In genomic region chr6:33080127-33081089, GRCh38 we compare ENCODE assay signal across 9 cellular contexts. TPM values are rescaled to one million over a fixed set of nuclear protein-coding genes. Genes with fewer than 3 reads are reported as not detected.
DNase-seq lines count a peak whose midpoint lies in the region; ATAC-seq and TF ChIP-seq lines count a peak whose summit lies in the region.
"Had no signal": no experiment of that assay in that cellular context is flagged by ENCODE, and none has a peak within 500 bp of the region (broad histone marks: within the 10 kb centered on the region; RNA-seq: fewer than 3 reads in every experiment).

No MANE protein-coding gene starts in this region.

- H3K27ac ChIP-seq in mesodermal cell (ENCODE audit: low read depth, low read length, severe bottlenecking) (peak overlapping the region; percentile 58), transverse colon (peak overlapping the region; percentile 79 to 87 (median 83))
- H3K27ac ChIP-seq: epithelial cell of prostate had no signal

- peak overlapping the region; percentile 88 to 97 (median 93) for H3K4me3 Mint-ChIP-seq in IgD-negative memory B cell

- H3K9me3 Mint-ChIP-seq in IgD-negative memory B cell, result peaks cover 0 to 2% (median 0%) of the 10 kb centered on the region in 3 donors

- peak; percentile 77 for DNase-seq in AG20443 (ENCODE audit: low spot score)
- DNase-seq in erythroblast (lab: John Stamatoyannopoulos, UW), result peak; percentile 11 to 34
- DNase-seq in transverse colon, result peak; percentile 55
- no peak for DNase-seq in NCI-H146 treated with DMSO at 0.1 percent for 48 hours (lab: John Stamatoyannopoulos, UW; ENCODE audit: unreplicated experiment)
- DNase-seq in NCI-H128 (lab: John Stamatoyannopoulos, UW; ENCODE audit: unreplicated experiment), result no peak

- H3K4me1 ChIP-seq in mesodermal cell (ENCODE audit: control insufficient read depth, insufficient read depth, low read length, poor library complexity, severe bottlenecking) (no peaks in the 10 kb centered on the region), transverse colon (peaks cover 0 to 19% (median 7%) of the 10 kb centered on the region in 4 donors)

- no peak for ATAC-seq in GM18909 (IDR thresholded peaks at IDR 0.05; ENCODE audit: poor library complexity, unreplicated experiment)

- H3K9me3 ChIP-seq in mesodermal cell (ENCODE audit: control insufficient read depth, low read length), result no peaks in the 10 kb centered on the region
- H3K9me3 ChIP-seq in transverse colon, result no peaks in the 10 kb centered on the region

- WGBS in mesodermal cell (ENCODE audit: insufficient coverage in 2 of 2), 2 experiments, result 9 to 16% methylated on average over 34 to 39 of the region's 49 CpGs
- WGBS in transverse colon (ENCODE audit: low coverage in 1 of 2), 2 donors, result 39 to 56% methylated on average over 2 to 48 of the region's 49 CpGs

- no peak for TF ChIP-seq EP300 in transverse colon (IDR thresholded peaks at IDR 0.05; ENCODE audit: low read depth)

- H3K36me3 ChIP-seq in mesodermal cell (ENCODE audit: control insufficient read depth, insufficient read depth, low read length) (no peaks in the 10 kb centered on the region), transverse colon (no peaks in the 10 kb centered on the region)

- in situ Hi-C loops in transverse colon (cut with MboI; ENCODE audit: low pct_ligation_motif_present in 1 of 4, low pct_unique_long_range_greater_than_20kb in 1 of 4, low sequenced_read_pairs in 3 of 4), result loop anchor here in 3 of 4 donors (10.0 kb wide), 1 partner anchor 66 kb away; no protein-coding TSS in a partner anchor

- H3K4me3 ChIP-seq in mesodermal cell (ENCODE audit: extremely low read depth, insufficient read depth, low read length, poor library complexity, severe bottlenecking) (peak overlapping the region; percentile 36), transverse colon (peak overlapping the region; percentile 19 to 49 (median 40))

- H3K27me3 ChIP-seq in transverse colon, result peaks cover 13% of the 10 kb centered on the region

- intact Hi-C loops in transverse colon (cut with DNase I; ENCODE audit: low total_unique reads), result loop anchor here (5.0 kb wide), 1 partner anchor 68 kb away; no protein-coding TSS in a partner anchor

- TF ChIP-seq POLR2A in erythroblast (IDR thresholded peaks at IDR 0.05; ENCODE audit: low read length), result peak; percentile 27
- TF ChIP-seq POLR2A in transverse colon (IDR thresholded peaks at IDR 0.05), result peak; percentile 30

- H3K27me3 Mint-ChIP-seq in IgD-negative memory B cell, result no peaks in the 10 kb centered on the region

- H3K36me3 Mint-ChIP-seq in IgD-negative memory B cell, result peaks cover 19% of the 10 kb centered on the region

- no peak for TF ChIP-seq CTCF in transverse colon (IDR thresholded peaks at IDR 0.05)

- H3K4me1 Mint-ChIP-seq in IgD-negative memory B cell, result peaks cover 44 to 60% (median 46%) of the 10 kb centered on the region in 3 donors

- H3K27ac Mint-ChIP-seq in IgD-negative memory B cell, result peak overlapping the region; percentile 86 to 97 (median 94)

RNA-seq across cellular contexts. Expression of gene HLA-DPB1, which starts 4.6 kb away (rescaled TPM):
- 2,247 TPM for polyA plus RNA-seq in IgD-negative memory B cell
- 14.4 TPM for polyA plus RNA-seq in mesodermal cell (2013, experiment 1 of 2)
- polyA plus RNA-seq in mesodermal cell (2013, experiment 2 of 2), result 10.3 TPM
- 10 to 100 TPM in 3 of 4 donors, 1 to 10 TPM in 1; 10.0 to 68.0 (median 40.4) TPM for total RNA-seq in transverse colon

RNA-seq across cellular contexts. Expression of gene HLA-DPA1, which starts 7.0 kb away (rescaled TPM):
- polyA plus RNA-seq in IgD-negative memory B cell, result 2,568 TPM
- 6.6 TPM for polyA plus RNA-seq in mesodermal cell (2013, experiment 1 of 2)
- 6.1 TPM for polyA plus RNA-seq in mesodermal cell (2013, experiment 2 of 2)
- 10 to 100 TPM in 3 of 4 donors, 1 to 10 TPM in 1; 2.2 to 77.8 (median 28.7) TPM for total RNA-seq in transverse colon

Comparison
In these comparisons a context has a peak if more than half of its experiments do, and no peak if none do; other contexts are left out.
1. DNase-seq: peak in AG20443 (single experiment), erythroblast (2 of 2) and transverse colon (single experiment); none in NCI-H146 treated with DMSO at 0.1 percent for 48 hours (single experiment) and NCI-H128 (single experiment).